8 cellular contexts compared by ENCODE assay signal in the genomic region with DNA sequence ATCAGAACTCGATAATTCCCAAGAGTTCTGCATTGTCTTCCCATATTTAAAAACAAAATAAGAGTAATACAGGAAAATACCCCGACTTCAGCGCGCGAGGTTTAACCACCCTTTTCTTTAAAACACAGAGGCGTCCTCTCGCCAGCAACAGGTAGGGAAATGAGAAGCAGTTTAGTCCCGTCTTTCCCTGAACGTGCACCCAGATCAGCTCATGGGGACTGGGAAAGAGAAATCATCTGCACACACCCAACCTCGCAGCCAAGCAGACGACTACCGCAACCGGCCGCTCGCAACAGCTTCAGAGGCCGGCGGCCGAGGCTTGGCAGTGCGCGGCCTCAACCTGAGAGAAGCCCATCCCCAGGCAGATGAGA. TPM values are rescaled to one million over a fixed set of nuclear protein-coding genes. Genes with fewer than 3 reads are reported as not detected.
DNase-seq lines count a peak whose midpoint lies in the region; ATAC-seq and TF ChIP-seq lines count a peak whose summit lies in the region.

No MANE protein-coding gene starts in this region.

- peak overlapping the region; percentile 100 for H2AFZ ChIP-seq in parathyroid adenoma

- H3K9ac ChIP-seq in parathyroid adenoma, result peak overlapping the region; percentile 98

- H3K4me1 ChIP-seq in esophagus squamous epithelium (peaks cover 8 to 43% (median 20%) of the 10 kb centered on the region in 3 donors), parathyroid adenoma (peaks cover 5% of the 10 kb centered on the region)

- DNase-seq in DMS153 treated with DMSO at 0.1 percent for 48 hours (lab: John Stamatoyannopoulos, UW; ENCODE audit: unreplicated experiment) (peak; percentile 41), DMS153 (lab: John Stamatoyannopoulos, UW) (no peak), RKO (ENCODE audit: low spot score) (peak; percentile 40), esophagus squamous epithelium (lab: John Stamatoyannopoulos, UW) (no peak)

- H3K9me3 ChIP-seq in esophagus squamous epithelium (no peaks in the 10 kb centered on the region), parathyroid adenoma (ENCODE audit: control insufficient read depth, low read length) (no peaks in the 10 kb centered on the region)

- H3K36me3 ChIP-seq in esophagus squamous epithelium (peaks cover 0 to 16% (median 0%) of the 10 kb centered on the region in 3 donors), parathyroid adenoma (ENCODE audit: control insufficient read depth, insufficient read depth, low read length) (no peaks in the 10 kb centered on the region)

- H3K27me3 ChIP-seq in esophagus squamous epithelium (no peaks in the 10 kb centered on the region), parathyroid adenoma (ENCODE audit: control insufficient read depth, insufficient read depth, low read length) (no peaks in the 10 kb centered on the region)

- intact Hi-C loops in esophagus squamous epithelium (cut with DNase I), result loop anchor here (10.0 kb wide), 2 partner anchors 190 to 220 kb away; a partner anchor contains a TSS

- no peak for TF ChIP-seq POLR2A in esophagus squamous epithelium (IDR thresholded peaks at IDR 0.05)

- H3K4me2 ChIP-seq in parathyroid adenoma (ENCODE audit: low read length), result peak overlapping the region; percentile 81

- H3K79me2 ChIP-seq in parathyroid adenoma, result peaks cover 15% of the 10 kb centered on the region

- TF ChIP-seq CTCF in esophagus squamous epithelium (IDR thresholded peaks at IDR 0.05) (peak in 1 of 6 experiments; percentile 4), parathyroid adenoma (IDR thresholded peaks at IDR 0.05) (no peak)

- 0 to 1% methylated on average over 9 to 20 of the region's 20 CpGs for WGBS in esophagus squamous epithelium, 2 donors

- ATAC-seq in GM21423 (IDR thresholded peaks at IDR 0.05; ENCODE audit: unreplicated experiment) (no peak), GM18867 (IDR thresholded peaks at IDR 0.05; ENCODE audit: unreplicated experiment) (no peak), HG03196 (IDR thresholded peaks at IDR 0.05; ENCODE audit: unreplicated experiment) (no peak)

- H3K27ac ChIP-seq in esophagus squamous epithelium (peak overlapping the region; percentile 98 to 99 (median 99)), parathyroid adenoma (peak overlapping the region; percentile 94)

- H3K4me3 ChIP-seq in esophagus squamous epithelium (peak overlapping the region; percentile 82 to 99 (median 92)), parathyroid adenoma (ENCODE audit: low read depth, low read length) (peak overlapping the region; percentile 98)

RNA-seq across cellular contexts. Expression of a gene that starts 0.7 kb away (rescaled TPM):
- 10 to 100 TPM; 23.6 to 47.5 (median 35.0) TPM for total RNA-seq in esophagus squamous epithelium

RNA-seq across cellular contexts. Expression of a gene that starts 34.9 kb away (rescaled TPM):
- not detected for total RNA-seq in esophagus squamous epithelium

Comparison
In these comparisons a context has a peak if more than half of its experiments do, and no peak if none do; other contexts are left out.
1. DNase-seq: peak in DMS153 treated with DMSO at 0.1 percent for 48 hours (single experiment) and RKO (single experiment); none in DMS153 (single experiment) and esophagus squamous epithelium (single experiment).